8 cellular contexts compared by ENCODE assay signal in genomic region chr1:244599937-244600350, GRCh38. TPM values are rescaled to one million over a fixed set of nuclear protein-coding genes. Genes with fewer than 3 reads are reported as not detected.
DNase-seq lines count a peak whose midpoint lies in the region; ATAC-seq lines count a peak whose summit lies in the region.

No MANE protein-coding gene starts in this region.

- POLR2A ChIA-PET in activated CD8-positive, alpha-beta T cell treated with anti-CD3 and anti-CD28 coated beads, Interleukin-2, amount 10 ng/mL, durations not matched to agents 7 days and 5 days (lab: Charles Lee), result interaction anchor here (0.7 to 1.5 kb wide), 4 partner anchors 54 to 264 kb away, joined by 3 to 4 read pairs (median 4); partner anchors contain the start of genes CATSPERE and HNRNPU

- no peaks in the 10 kb centered on the region for H3K9me3 Mint-ChIP-seq in activated CD8-positive, alpha-beta T cell treated with anti-CD3 and anti-CD28 coated beads, Interleukin-2, amount 10 ng/mL, durations not matched to agents 7 days and 5 days (ENCODE audit: insufficient read depth)
- no peaks in the 10 kb centered on the region for H3K9me3 Mint-ChIP-seq in stimulated activated effector memory CD8-positive, alpha-beta T cell treated with anti-CD3 and anti-CD28 coated beads, Interleukin-12 subunit alpha, Interleukin-12 subunit beta, amount 100 ng/mL, for 72 hours

- no peak overlapping the region for H3K4me3 Mint-ChIP-seq in activated CD8-positive, alpha-beta T cell treated with anti-CD3 and anti-CD28 coated beads, Interleukin-2, amount 10 ng/mL, durations not matched to agents 7 days and 5 days
- peak overlapping the region; percentile 69 for H3K4me3 Mint-ChIP-seq in stimulated activated effector memory CD8-positive, alpha-beta T cell treated with anti-CD3 and anti-CD28 coated beads, Interleukin-12 subunit alpha, Interleukin-12 subunit beta, amount 100 ng/mL, for 72 hours

- DNase-seq in COLO829 (ENCODE audit: low spot score) (peak; percentile 96), HT-29 (ENCODE audit: low spot score) (peak; percentile 12), glomerular endothelial cell (ENCODE audit: extremely low read depth, low read depth, low spot score) (peak; percentile 86), DMS79 (lab: John Stamatoyannopoulos, UW) (no peak), NCI-H146 (lab: John Stamatoyannopoulos, UW) (no peak)
- peak; percentile 25 for DNase-seq in activated CD8-positive, alpha-beta T cell treated with anti-CD3 and anti-CD28 coated beads, Interleukin-2, amount 10 ng/mL, durations not matched to agents 7 days and 5 days
- peak; percentile 9 to 57 for DNase-seq in stimulated activated effector memory CD8-positive, alpha-beta T cell treated with anti-CD3 and anti-CD28 coated beads, Interleukin-12 subunit alpha, Interleukin-12 subunit beta, amount 100 ng/mL, for 72 hours (ENCODE audit: low spot score in 2 of 2)

- no peaks in the 10 kb centered on the region for H3K36me3 Mint-ChIP-seq in activated CD8-positive, alpha-beta T cell treated with anti-CD3 and anti-CD28 coated beads, Interleukin-2, amount 10 ng/mL, durations not matched to agents 7 days and 5 days (ENCODE audit: low read depth)
- H3K36me3 Mint-ChIP-seq in stimulated activated effector memory CD8-positive, alpha-beta T cell treated with anti-CD3 and anti-CD28 coated beads, Interleukin-12 subunit alpha, Interleukin-12 subunit beta, amount 100 ng/mL, for 72 hours, result no peaks in the 10 kb centered on the region

- ATAC-seq in GM21423 (IDR thresholded peaks at IDR 0.05; ENCODE audit: unreplicated experiment), result peak; percentile 89
- ATAC-seq in activated CD8-positive, alpha-beta T cell treated with anti-CD3 and anti-CD28 coated beads, Interleukin-2, amount 10 ng/mL, durations not matched to agents 7 days and 5 days, result peak; percentile 65
- ATAC-seq in stimulated activated effector memory CD8-positive, alpha-beta T cell treated with anti-CD3 and anti-CD28 coated beads, Interleukin-12 subunit alpha, Interleukin-12 subunit beta, amount 100 ng/mL, for 72 hours, result peak; percentile 99

- H3K4me1 Mint-ChIP-seq in activated CD8-positive, alpha-beta T cell treated with anti-CD3 and anti-CD28 coated beads, Interleukin-2, amount 10 ng/mL, durations not matched to agents 7 days and 5 days (ENCODE audit: low read depth), result no peaks in the 10 kb centered on the region
- H3K4me1 Mint-ChIP-seq in stimulated activated effector memory CD8-positive, alpha-beta T cell treated with anti-CD3 and anti-CD28 coated beads, Interleukin-12 subunit alpha, Interleukin-12 subunit beta, amount 100 ng/mL, for 72 hours, result peaks cover 24% of the 10 kb centered on the region

- peak overlapping the region; percentile 31 for H3K27ac Mint-ChIP-seq in activated CD8-positive, alpha-beta T cell treated with anti-CD3 and anti-CD28 coated beads, Interleukin-2, amount 10 ng/mL, durations not matched to agents 7 days and 5 days
- peak overlapping the region; percentile 95 for H3K27ac Mint-ChIP-seq in stimulated activated effector memory CD8-positive, alpha-beta T cell treated with anti-CD3 and anti-CD28 coated beads, Interleukin-12 subunit alpha, Interleukin-12 subunit beta, amount 100 ng/mL, for 72 hours

- H3K27me3 Mint-ChIP-seq in activated CD8-positive, alpha-beta T cell treated with anti-CD3 and anti-CD28 coated beads, Interleukin-2, amount 10 ng/mL, durations not matched to agents 7 days and 5 days (ENCODE audit: low read depth), result no peaks in the 10 kb centered on the region

- CTCF ChIA-PET in activated CD8-positive, alpha-beta T cell treated with anti-CD3 and anti-CD28 coated beads, Interleukin-2, amount 10 ng/mL, durations not matched to agents 7 days and 5 days (lab: Charles Lee), result interaction anchor here (0.8 to 1.4 kb wide), 3 partner anchors 196 to 443 kb away, joined by 3 to 6 read pairs (median 4); no protein-coding TSS in a partner anchor

RNA-seq across cellular contexts. Expression of gene DESI2, which starts 53.0 kb away (rescaled TPM):
- total RNA-seq in HT-29 (2014; rRNA removed; shearing (Covaris generic)), result 23.9 and 25.0 TPM in 2 replicates
- 10 to 100 TPM; 29.1 to 34.3 TPM for total RNA-seq in activated CD8-positive, alpha-beta T cell treated with anti-CD3 and anti-CD28 coated beads, Interleukin-2, amount 10 ng/mL, durations not matched to agents 7 days and 5 days
- 38.5 and 41.3 TPM in 2 replicates for total RNA-seq in glomerular endothelial cell

Comparison
In these comparisons a context has a peak if more than half of its experiments do, and no peak if none do; other contexts are left out.
1. DNase-seq: peak in COLO829 (single experiment), HT-29 (single experiment), activated CD8-positive, alpha-beta T cell treated with anti-CD3 and anti-CD28 coated beads, Interleukin-2, amount 10 ng/mL, durations not matched to agents 7 days and 5 days (single experiment), glomerular endothelial cell (single experiment) and stimulated activated effector memory CD8-positive, alpha-beta T cell treated with anti-CD3 and anti-CD28 coated beads, Interleukin-12 subunit alpha, Interleukin-12 subunit beta, amount 100 ng/mL, for 72 hours (2 of 2); none in DMS79 (single experiment) and NCI-H146 (single experiment).
2. Peak in every context shown above with its lines, with median percentiles within 50 percentile points of each other: ATAC-seq.